30 cellular contexts compared by ENCODE assay signal in genomic region chr1:217189362-217189761, GRCh38.
"Had no signal": no experiment of that assay in that cellular context is flagged by ENCODE, and none has a peak within 500 bp of the region (broad histone marks: within the 10 kb centered on the region; RNA-seq: fewer than 3 reads in every experiment).

No MANE protein-coding gene starts in this region.

- H3K4me1 ChIP-seq: adrenal gland, ascending aorta, body of pancreas, breast epithelium had no signal

- H3K27ac ChIP-seq: adrenal gland, ascending aorta, body of pancreas, brain microvascular endothelial cell, breast epithelium, cardiac muscle cell had no signal

- H3K4me3 ChIP-seq: adrenal gland, ascending aorta, body of pancreas, breast epithelium, cardiac muscle cell had no signal

- H3K27me3 ChIP-seq: adrenal gland, ascending aorta, body of pancreas, brain microvascular endothelial cell, breast epithelium, cardiac muscle cell had no signal

- DNase-seq: activated effector memory CD4-positive, alpha-beta T cell treated with anti-CD3 and anti-CD28 coated beads, Interleukin-2, amount 50 U/mL, for 16 hours; activated effector memory CD4-positive, alpha-beta T cell treated with Interleukin-2 at 50 U/mL for 16 hours; activated gamma-delta T cell; activated gamma-delta T cell treated with Interleukin-2 at 50 U/mL for 16 hours; activated naive CD4-positive, alpha-beta T cell; activated naive CD4-positive, alpha-beta T cell treated with anti-CD3 and anti-CD28 coated beads for 36 hours; activated naive CD4-positive, alpha-beta T cell treated with anti-CD3 and anti-CD28 coated beads, Interleukin-2, amount 10 ng/mL, durations not matched to agents 7 days and 5 days; activated naive CD4-positive, alpha-beta T cell treated with anti-CD3 and anti-CD28 coated beads, Interleukin-2, amount 50 U/mL, for 16 hours; activated naive CD4-positive, alpha-beta T cell treated with Interleukin-2 at 50 U/mL for 16 hours; activated naive CD8-positive, alpha-beta T cell treated with anti-CD3 and anti-CD28 coated beads for 36 hours; activated naive CD8-positive, alpha-beta T cell treated with anti-CD3 and anti-CD28 coated beads, Interleukin-2, amount 10 ng/mL, durations not matched to agents 7 days and 5 days; activated naive CD8-positive, alpha-beta T cell treated with anti-CD3 and anti-CD28 coated beads, Interleukin-2, amount 50 U/mL, for 24 hours; activated T-cell treated with anti-CD3 and anti-CD28 coated beads, Interleukin-2, amount 50 U/mL, for 4 hours; activated T-cell treated with anti-CD3 and anti-CD28 coated beads, Interleukin-2, amount 50 U/mL, for 48 hours; activated T-cell treated with anti-CD3 and anti-CD28 coated beads, Interleukin-2, amount 50 U/mL, for 72 hours; adrenal gland; amniotic stem cell; amygdala; anterior cingulate cortex; aorta; body of pancreas; brain microvascular endothelial cell; caudate nucleus; central memory CD4-positive, alpha-beta T cell; cerebellar nuclear complex had no signal

- H3K9me3 ChIP-seq: body of pancreas, breast epithelium had no signal

- H3K36me3 ChIP-seq: adrenal gland, ascending aorta, brain microvascular endothelial cell, breast epithelium, cardiac muscle cell had no signal

- ATAC-seq: activated naive CD4-positive, alpha-beta T cell treated with anti-CD3 and anti-CD28 coated beads, Interleukin-2, amount 50 U/mL, for 72 hours; activated naive CD8-positive, alpha-beta T cell treated with anti-CD3 and anti-CD28 coated beads, Interleukin-2, amount 50 U/mL, for 24 hours; activated T-cell treated with anti-CD3 and anti-CD28 coated beads, Interleukin-2, amount 50 U/mL, for 4 hours; activated T-cell treated with anti-CD3 and anti-CD28 coated beads, Interleukin-2, amount 50 U/mL, for 72 hours; activated T-helper 17 cell treated with anti-CD3 and anti-CD28 coated beads, Interleukin-2, amount 50 U/mL, for 72 hours; body of pancreas had no signal
